ENCODE assay signal across 13 cellular contexts in genomic region chr21:34815831-34816700, GRCh38.
DNase-seq lines count a peak whose midpoint lies in the region; ATAC-seq and TF ChIP-seq lines count a peak whose summit lies in the region.
"Had no signal": no experiment of that assay in that cellular context is flagged by ENCODE, and none has a peak within 500 bp of the region (broad histone marks: within the 10 kb centered on the region; RNA-seq: fewer than 3 reads in every experiment).

No MANE protein-coding gene starts in this region.

- no peak overlapping the region for H2BK15ac ChIP-seq in H9 (ENCODE audit: low read depth, low read length)

- no peak overlapping the region for H3K4me3 ChIP-seq in neural progenitor cell
- no peak overlapping the region for H3K4me3 ChIP-seq in esophagus squamous epithelium
- H3K4me3 ChIP-seq: lung, MG63 had no signal

- H3K79me2 ChIP-seq in H9 (ENCODE audit: insufficient read depth, low read length) = no peaks in the 10 kb centered on the region
- no peaks in the 10 kb centered on the region for H3K79me2 ChIP-seq in neural progenitor cell (ENCODE audit: low read depth)

- H3K79me1 ChIP-seq in H9 (ENCODE audit: insufficient read depth, low read depth, low read length, poor library complexity, severe bottlenecking) = no peaks in the 10 kb centered on the region

- H3K4me1 Mint-ChIP-seq in activated CD4-positive, alpha-beta T cell treated with anti-CD3 and anti-CD28 coated beads for 36 hours = peaks cover 52% of the 10 kb centered on the region
- peaks cover 20% of the 10 kb centered on the region for H3K4me1 Mint-ChIP-seq in activated CD4-positive, alpha-beta T cell treated with anti-CD3 and anti-CD28 coated beads, Interleukin-2, amount 10 ng/mL, durations not matched to agents 7 days and 5 days
- H3K4me1 Mint-ChIP-seq in H9 (peaks cover 22 to 35% of the 10 kb centered on the region in 2 experiments), chondrocyte (ENCODE audit: low read depth) (peaks cover 52% of the 10 kb centered on the region), neural progenitor cell (peaks cover 31% of the 10 kb centered on the region)

- H3K4me2 ChIP-seq in H9 (ENCODE audit: insufficient read depth, insufficient read length, low read length) (no peak overlapping the region), neural progenitor cell (no peak overlapping the region)

- H3K27ac ChIP-seq in H9 (ENCODE audit: insufficient read length, low read depth, low read length) = no peak overlapping the region
- no peak overlapping the region for H3K27ac ChIP-seq in neural progenitor cell
- H3K27ac ChIP-seq in esophagus squamous epithelium = peak overlapping the region in 2 of 4 donors; percentile 17 to 75

- no peak overlapping the region for H3K56ac ChIP-seq in H9 (ENCODE audit: insufficient read length, low read depth, low read length)

- no peak for ATAC-seq in activated CD4-positive, alpha-beta T cell treated with anti-CD3 and anti-CD28 coated beads for 36 hours
- no peak for ATAC-seq in HG02678 (IDR thresholded peaks at IDR 0.05; ENCODE audit: unreplicated experiment)
- no peak for ATAC-seq in GM19463 (IDR thresholded peaks at IDR 0.05; ENCODE audit: unreplicated experiment)

- TF ChIP-seq CTCF in H9 (conservative IDR thresholded peaks at IDR 0.05) (no peak), chondrocyte (IDR thresholded peaks at IDR 0.05) (no peak), neural progenitor cell (IDR thresholded peaks at IDR 0.05) (no peak), esophagus squamous epithelium (IDR thresholded peaks at IDR 0.05) (no peak)

- POLR2A ChIA-PET in activated CD4-positive, alpha-beta T cell treated with anti-CD3 and anti-CD28 coated beads for 36 hours (lab: Charles Lee) = no interaction called here
- POLR2A ChIA-PET in activated CD4-positive, alpha-beta T cell treated with anti-CD3 and anti-CD28 coated beads, Interleukin-2, amount 10 ng/mL, durations not matched to agents 7 days and 5 days (lab: Charles Lee) = no interaction called here

- H2BK5ac ChIP-seq in H9 (ENCODE audit: insufficient read length, low read length) = no peak overlapping the region

- H3F3A ChIP-seq in neural progenitor cell (ENCODE audit: low read depth) = no peaks in the 10 kb centered on the region

- H3K27me3 ChIP-seq in H9 (ENCODE audit: insufficient read depth, low read length) (no peaks in the 10 kb centered on the region), neural progenitor cell (no peaks in the 10 kb centered on the region), esophagus squamous epithelium (no peaks in the 10 kb centered on the region)
- H3K27me3 ChIP-seq: MG63 had no signal

- H3T11ph ChIP-seq in H9 (ENCODE audit: low read length) = no peak overlapping the region

- DNase-seq in activated CD4-positive, alpha-beta T cell treated with anti-CD3 and anti-CD28 coated beads for 36 hours = no peak
- no peak for DNase-seq in activated CD4-positive, alpha-beta T cell treated with anti-CD3 and anti-CD28 coated beads, Interleukin-2, amount 10 ng/mL, durations not matched to agents 7 days and 5 days
- no peak for DNase-seq in H9
- DNase-seq in chondrocyte (ENCODE audit: low spot score) = no peak
- DNase-seq in neural progenitor cell (ENCODE audit: low spot score) = no peak
- DNase-seq in esophagus squamous epithelium (lab: John Stamatoyannopoulos, UW) = no peak
- DNase-seq: ACHN; DMS153; MG63; stimulated activated CD4-positive, alpha-beta T cell treated with anti-CD3 and anti-CD28 coated beads, Interleukin-12 subunit alpha, Interleukin-12 subunit beta, amount 100 ng/mL, for 4 hours had no signal

- H3K18ac ChIP-seq in H9 (ENCODE audit: insufficient read length, low read depth, low read length) = no peak overlapping the region

- peak overlapping the region; percentile 34 for H3K27ac Mint-ChIP-seq in activated CD4-positive, alpha-beta T cell treated with anti-CD3 and anti-CD28 coated beads for 36 hours
- no peak overlapping the region for H3K27ac Mint-ChIP-seq in activated CD4-positive, alpha-beta T cell treated with anti-CD3 and anti-CD28 coated beads, Interleukin-2, amount 10 ng/mL, durations not matched to agents 7 days and 5 days
- H3K27ac Mint-ChIP-seq in H9 (peak overlapping the region in 2 of 3 experiments; percentile 12 to 23; a peak in 1 of 7 replicates), chondrocyte (ENCODE audit: unreplicated experiment) (peak overlapping the region; percentile 46), neural progenitor cell (peak overlapping the region; percentile 6)

- H4K8ac ChIP-seq in H9 (replicated peaks; ENCODE audit: insufficient read length, low read depth, low read length) = no peak overlapping the region

- H3K9me3 Mint-ChIP-seq in activated CD4-positive, alpha-beta T cell treated with anti-CD3 and anti-CD28 coated beads for 36 hours (ENCODE audit: low read depth) = no peaks in the 10 kb centered on the region
- H3K9me3 Mint-ChIP-seq in activated CD4-positive, alpha-beta T cell treated with anti-CD3 and anti-CD28 coated beads, Interleukin-2, amount 10 ng/mL, durations not matched to agents 7 days and 5 days = no peaks in the 10 kb centered on the region
- H3K9me3 Mint-ChIP-seq in H9 (no peaks in the 10 kb centered on the region; a peak in 2 of 5 replicates), chondrocyte (ENCODE audit: low read depth) (no peaks in the 10 kb centered on the region), neural progenitor cell (no peaks in the 10 kb centered on the region)

- no peak for TF ChIP-seq POLR2A in esophagus squamous epithelium (IDR thresholded peaks at IDR 0.05)

- no peak overlapping the region for H2BK12ac ChIP-seq in H9 (ENCODE audit: insufficient read length, low read depth, low read length)

- no peak overlapping the region for H3K23ac ChIP-seq in H9 (ENCODE audit: insufficient read length, low read depth, low read length)

- intact Hi-C loops in activated CD4-positive, alpha-beta T cell treated with anti-CD3 and anti-CD28 coated beads for 36 hours (cut with DNase I, micrococcal nuclease) = no loop called here
- intact Hi-C loops in esophagus squamous epithelium (cut with DNase I) = no loop called here

- no CpG with 5 or more reads among the region's 9 CpGs for WGBS in H9 (ENCODE audit: extremely low coverage, insufficient read length, low lambda C conversion rate)
- 84 to 91% methylated on average over 9 of the region's 9 CpGs for WGBS in esophagus squamous epithelium, 2 donors

- no peak overlapping the region for H2BK120ac ChIP-seq in H9 (ENCODE audit: low read depth, low read length, poor library complexity, severe bottlenecking)

- no peak overlapping the region for H4K91ac ChIP-seq in H9 (ENCODE audit: insufficient read length, low read depth, low read length)

- H3K9ac ChIP-seq in H9 (ENCODE audit: extremely low read depth, insufficient read length, low read length) = no peak overlapping the region
- no peak overlapping the region for H3K9ac ChIP-seq in neural progenitor cell

- CTCF ChIA-PET in activated CD4-positive, alpha-beta T cell treated with anti-CD3 and anti-CD28 coated beads for 36 hours (lab: Charles Lee) = interaction anchor here (0.6 to 0.7 kb wide), 3 partner anchors 189 to 1023 kb away, joined by 3 read pairs; no protein-coding TSS in a partner anchor
- CTCF ChIA-PET in activated CD4-positive, alpha-beta T cell treated with anti-CD3 and anti-CD28 coated beads, Interleukin-2, amount 10 ng/mL, durations not matched to agents 7 days and 5 days (lab: Charles Lee) = interaction anchor here (1.3 kb wide), 1 partner anchor 21 kb away, joined by 3 read pairs; no protein-coding TSS in a partner anchor

- H3K36me3 ChIP-seq in neural progenitor cell (no peaks in the 10 kb centered on the region), esophagus squamous epithelium (peaks cover 0 to 44% (median 0%) of the 10 kb centered on the region in 3 donors)

- H3K27me3 Mint-ChIP-seq in activated CD4-positive, alpha-beta T cell treated with anti-CD3 and anti-CD28 coated beads for 36 hours = no peaks in the 10 kb centered on the region
- no peaks in the 10 kb centered on the region for H3K27me3 Mint-ChIP-seq in activated CD4-positive, alpha-beta T cell treated with anti-CD3 and anti-CD28 coated beads, Interleukin-2, amount 10 ng/mL, durations not matched to agents 7 days and 5 days
- peaks cover 34% of the 10 kb centered on the region for H3K27me3 Mint-ChIP-seq in H9 (ENCODE audit: low read depth)
- no peaks in the 10 kb centered on the region for H3K27me3 Mint-ChIP-seq in chondrocyte (ENCODE audit: low read depth)
- H3K27me3 Mint-ChIP-seq in neural progenitor cell (ENCODE audit: insufficient read depth, low read depth) = peaks cover 9% of the 10 kb centered on the region

- no peaks in the 10 kb centered on the region for H3K9me3 ChIP-seq in H9 (ENCODE audit: control insufficient read depth, low read depth, low read length)
- H3K9me3 ChIP-seq in neural progenitor cell (ENCODE audit: low read depth) = no peaks in the 10 kb centered on the region
- H3K9me3 ChIP-seq in esophagus squamous epithelium = no peaks in the 10 kb centered on the region
- H3K9me3 ChIP-seq: MG63 had no signal

- H3K23me2 ChIP-seq in H9 (ENCODE audit: insufficient read length, low read depth, low read length, poor library complexity, severe bottlenecking) = no peaks in the 10 kb centered on the region

- no peak overlapping the region for H4K5ac ChIP-seq in H9 (ENCODE audit: insufficient read length, low read depth, low read length)

- no peak overlapping the region for H3K4ac ChIP-seq in H9 (ENCODE audit: low read depth, low read length)

- no peak overlapping the region for H2BK20ac ChIP-seq in H9 (ENCODE audit: low read depth, low read length, poor library complexity, severe bottlenecking)

- H4K20me1 ChIP-seq in H9 (ENCODE audit: control insufficient read depth, insufficient read depth, insufficient read length) (no peaks in the 10 kb centered on the region), neural progenitor cell (ENCODE audit: low read depth) (no peaks in the 10 kb centered on the region)

- H3K14ac ChIP-seq in H9 (ENCODE audit: insufficient read depth, low read length) = no peak overlapping the region

- no peak overlapping the region for H2AK5ac ChIP-seq in H9 (ENCODE audit: insufficient read length, low read length)

- H3K36me3 Mint-ChIP-seq in activated CD4-positive, alpha-beta T cell treated with anti-CD3 and anti-CD28 coated beads for 36 hours (ENCODE audit: low read depth) = peaks cover 63% of the 10 kb centered on the region
- peaks cover 53% of the 10 kb centered on the region for H3K36me3 Mint-ChIP-seq in activated CD4-positive, alpha-beta T cell treated with anti-CD3 and anti-CD28 coated beads, Interleukin-2, amount 10 ng/mL, durations not matched to agents 7 days and 5 days (ENCODE audit: low read depth)
- no peaks in the 10 kb centered on the region for H3K36me3 Mint-ChIP-seq in H9 (ENCODE audit: insufficient read depth in 1 of 3, low read depth in 3 of 3)
- H3K36me3 Mint-ChIP-seq in chondrocyte (ENCODE audit: low read depth) = peaks cover 33% of the 10 kb centered on the region
- no peaks in the 10 kb centered on the region for H3K36me3 Mint-ChIP-seq in neural progenitor cell

- no peaks in the 10 kb centered on the region for H3K4me1 ChIP-seq in H9 (ENCODE audit: insufficient read depth, low read length)
- peaks cover 18% of the 10 kb centered on the region for H3K4me1 ChIP-seq in neural progenitor cell
- H3K4me1 ChIP-seq in esophagus squamous epithelium = peaks cover 25 to 86% (median 35%) of the 10 kb centered on the region in 3 donors

- H2AFZ ChIP-seq in H9 (ENCODE audit: low read length) = no peak overlapping the region
- H2AFZ ChIP-seq in neural progenitor cell (replicated peaks) = no peak overlapping the region

- no peak overlapping the region for H3K4me3 Mint-ChIP-seq in activated CD4-positive, alpha-beta T cell treated with anti-CD3 and anti-CD28 coated beads for 36 hours
- no peak overlapping the region for H3K4me3 Mint-ChIP-seq in activated CD4-positive, alpha-beta T cell treated with anti-CD3 and anti-CD28 coated beads, Interleukin-2, amount 10 ng/mL, durations not matched to agents 7 days and 5 days
- no peak overlapping the region for H3K4me3 Mint-ChIP-seq in H9
- H3K4me3 Mint-ChIP-seq in chondrocyte (ENCODE audit: unreplicated experiment) = no peak overlapping the region
- H3K4me3 Mint-ChIP-seq in neural progenitor cell = no peak overlapping the region
